ENCODE assay signal across 11 cellular contexts in the genomic region with DNA sequence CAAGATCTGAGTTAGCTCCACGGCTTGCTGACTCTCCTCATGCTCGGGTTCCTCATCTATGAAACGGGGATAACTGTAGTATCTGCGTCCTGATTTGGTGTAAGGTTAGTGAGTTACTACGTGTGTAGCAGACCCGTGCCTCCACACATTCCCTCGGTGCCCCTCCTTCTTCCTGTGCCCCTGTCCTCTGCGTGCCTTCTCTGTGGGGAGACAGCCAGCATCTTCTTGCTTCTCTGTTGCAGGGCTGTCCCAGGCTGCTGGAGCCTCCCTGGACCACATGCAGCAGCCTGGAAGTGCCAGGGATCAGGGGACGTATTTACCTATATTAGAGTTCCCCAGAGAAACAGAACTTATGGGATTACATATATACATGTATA.
DNase-seq lines count a peak whose midpoint lies in the region; ATAC-seq and TF ChIP-seq lines count a peak whose summit lies in the region.
"Had no signal": no experiment of that assay in that cellular context is flagged by ENCODE, and none has a peak within 500 bp of the region (broad histone marks: within the 10 kb centered on the region; RNA-seq: fewer than 3 reads in every experiment).

No MANE protein-coding gene starts in this region.

- H2AFZ ChIP-seq in DND-41 (ENCODE audit: low read depth, low read length), result peak overlapping the region; percentile 67

- no peaks in the 10 kb centered on the region for H3K36me3 ChIP-seq in BLaER1 treated with 17β-estradiol and CSF1 and Interleukin-3, amounts not matched to agents 10 nM and 100 nM
- H3K36me3 ChIP-seq in DND-41 (ENCODE audit: insufficient read depth, low read length), result no peaks in the 10 kb centered on the region
- H3K36me3 ChIP-seq in body of pancreas (replicated peaks in 1 of 2; ENCODE audit: insufficient read depth in 1 of 2, low read depth in 2 of 2), result no peaks in the 10 kb centered on the region
- H3K36me3 ChIP-seq in upper lobe of right lung, result no peaks in the 10 kb centered on the region

- no peaks in the 10 kb centered on the region for H3K9me3 Mint-ChIP-seq in activated T-helper 2 cell treated with anti-CD3 and anti-CD28 coated beads, Interferon-gamma antibody, Interleukin-2, Interleukin-4, amounts not matched to agents 10 μg/mL and 5 μg/mL and 100 μg/mL, durations not matched to agents 14 hours and 24 hours and 36 hours
- no peaks in the 10 kb centered on the region for H3K9me3 Mint-ChIP-seq in natural killer cell treated with Interleukin-12 subunit alpha and Interleukin-12 subunit beta and Interleukin-15 and Interleukin-18, amount 100 ng/mL, for 72 hours

- no peaks in the 10 kb centered on the region for H3K79me2 ChIP-seq in DND-41 (ENCODE audit: insufficient read depth, low read length)

- H3K9me3 ChIP-seq in BLaER1 treated with 17β-estradiol and CSF1 and Interleukin-3, amounts not matched to agents 10 nM and 100 nM (replicated peaks in 1 of 11), result peaks cover 0 to 4% (median 0%) of the 10 kb centered on the region in 11 experiments; a peak in 1 of 22 replicates
- H3K9me3 ChIP-seq in DND-41 (ENCODE audit: insufficient read depth, low read length, severe bottlenecking), result no peaks in the 10 kb centered on the region
- H3K9me3 ChIP-seq in body of pancreas, result no peaks in the 10 kb centered on the region
- no peaks in the 10 kb centered on the region for H3K9me3 ChIP-seq in upper lobe of right lung

- ATAC-seq in DND-41 (ENCODE audit: insufficient read depth, low read depth), result no peak
- no peak for ATAC-seq in natural killer cell treated with Interleukin-12 subunit alpha and Interleukin-12 subunit beta and Interleukin-15 and Interleukin-18, amount 100 ng/mL, for 72 hours
- ATAC-seq in body of pancreas, result no peak
- ATAC-seq in GM21619 (IDR thresholded peaks at IDR 0.05; ENCODE audit: unreplicated experiment), result no peak
- ATAC-seq in upper lobe of right lung, result no peak

- peaks cover 5% of the 10 kb centered on the region for H3K4me1 Mint-ChIP-seq in activated T-helper 2 cell treated with anti-CD3 and anti-CD28 coated beads, Interferon-gamma antibody, Interleukin-2, Interleukin-4, amounts not matched to agents 10 μg/mL and 5 μg/mL and 100 μg/mL, durations not matched to agents 14 hours and 24 hours and 36 hours (ENCODE audit: low read depth)
- H3K4me1 Mint-ChIP-seq in natural killer cell treated with Interleukin-12 subunit alpha and Interleukin-12 subunit beta and Interleukin-15 and Interleukin-18, amount 100 ng/mL, for 72 hours (ENCODE audit: low read depth in 2 of 2), result peaks cover 6% of the 10 kb centered on the region in 2 donors

- WGBS in body of pancreas, 2 donors, result 24 to 48% methylated on average over 9 of the region's 9 CpGs

- no peak for TF ChIP-seq CTCF in DND-41 (IDR thresholded peaks at IDR 0.05; ENCODE audit: borderline replicate concordance, extremely low read depth, low read length, poor library complexity, severe bottlenecking)
- no peak for TF ChIP-seq CTCF in body of pancreas (IDR thresholded peaks at IDR 0.05)
- no peak for TF ChIP-seq CTCF in upper lobe of right lung (IDR thresholded peaks at IDR 0.05)

- no peak overlapping the region for H3K4me3 ChIP-seq in BLaER1 treated with 17β-estradiol and CSF1 and Interleukin-3, amounts not matched to agents 10 nM and 100 nM
- H3K4me3 ChIP-seq in DND-41 (ENCODE audit: low read depth in 1 of 2, low read length in 2 of 2) (peak overlapping the region in 1 of 2 experiments; percentile 54; a peak in 2 of 4 replicates), body of pancreas (no peak overlapping the region), upper lobe of right lung (no peak overlapping the region)

- no peaks in the 10 kb centered on the region for H3K36me3 Mint-ChIP-seq in activated T-helper 2 cell treated with anti-CD3 and anti-CD28 coated beads, Interferon-gamma antibody, Interleukin-2, Interleukin-4, amounts not matched to agents 10 μg/mL and 5 μg/mL and 100 μg/mL, durations not matched to agents 14 hours and 24 hours and 36 hours (ENCODE audit: low read depth)
- H3K36me3 Mint-ChIP-seq in natural killer cell treated with Interleukin-12 subunit alpha and Interleukin-12 subunit beta and Interleukin-15 and Interleukin-18, amount 100 ng/mL, for 72 hours, result no peaks in the 10 kb centered on the region

- no peaks in the 10 kb centered on the region for H4K20me1 ChIP-seq in BLaER1 treated with 17β-estradiol and CSF1 and Interleukin-3, amounts not matched to agents 10 nM and 100 nM
- H4K20me1 ChIP-seq in DND-41 (ENCODE audit: insufficient read depth, low read length), result no peaks in the 10 kb centered on the region

- H3K27ac ChIP-seq in BLaER1 treated with 17β-estradiol and CSF1 and Interleukin-3, amounts not matched to agents 10 nM and 100 nM, result no peak overlapping the region
- H3K27ac ChIP-seq in DND-41 (ENCODE audit: low read length) (no peak overlapping the region), body of pancreas (no peak overlapping the region), upper lobe of right lung (no peak overlapping the region)

- TF ChIP-seq POLR2A in body of pancreas (IDR thresholded peaks at IDR 0.05), result no peak

- H3K4me2 ChIP-seq in BLaER1 treated with 17β-estradiol and CSF1 and Interleukin-3, amounts not matched to agents 10 nM and 100 nM, result peak overlapping the region in 9 of 11 experiments; percentile 60 to 84 (median 71); a peak in 13 of 22 replicates
- H3K4me2 ChIP-seq in DND-41 (ENCODE audit: insufficient read depth, low read length), result peak overlapping the region; percentile 76

- no peaks in the 10 kb centered on the region for H3K27me3 ChIP-seq in BLaER1 treated with 17β-estradiol and CSF1 and Interleukin-3, amounts not matched to agents 10 nM and 100 nM
- H3K27me3 ChIP-seq in DND-41 (ENCODE audit: insufficient read depth, low read length, poor library complexity) (peaks cover 5% of the 10 kb centered on the region), body of pancreas (peaks cover 0 to 5% of the 10 kb centered on the region in 2 donors), upper lobe of right lung (no peaks in the 10 kb centered on the region)

- peak; percentile 16 for DNase-seq in DND-41
- no peak for DNase-seq in activated T-helper 2 cell treated with anti-CD3 and anti-CD28 coated beads, Interferon-gamma antibody, Interleukin-2, Interleukin-4, amounts not matched to agents 10 μg/mL and 5 μg/mL and 100 μg/mL, durations not matched to agents 14 hours and 24 hours and 36 hours (ENCODE audit: low spot score)
- no peak for DNase-seq in natural killer cell treated with Interleukin-12 subunit alpha and Interleukin-12 subunit beta and Interleukin-15 and Interleukin-18, amount 100 ng/mL, for 72 hours (ENCODE audit: low spot score)
- DNase-seq in body of pancreas, result no peak
- DNase-seq in upper lobe of right lung, result no peak
- DNase-seq in activated CD8-positive, alpha-beta memory T cell treated with anti-CD3 and anti-CD28 coated beads, Interleukin-2, amount 50 U/mL, for 48 hours, result no peak
- DNase-seq: amniotic stem cell, COR-L47, NCI-H2107 had no signal

- peak overlapping the region; percentile 50 for H3K4me3 Mint-ChIP-seq in activated T-helper 2 cell treated with anti-CD3 and anti-CD28 coated beads, Interferon-gamma antibody, Interleukin-2, Interleukin-4, amounts not matched to agents 10 μg/mL and 5 μg/mL and 100 μg/mL, durations not matched to agents 14 hours and 24 hours and 36 hours (ENCODE audit: low read depth)
- H3K4me3 Mint-ChIP-seq in natural killer cell treated with Interleukin-12 subunit alpha and Interleukin-12 subunit beta and Interleukin-15 and Interleukin-18, amount 100 ng/mL, for 72 hours, result peak overlapping the region; percentile 68

- intact Hi-C loops in activated T-helper 2 cell treated with anti-CD3 and anti-CD28 coated beads, Interferon-gamma antibody, Interleukin-2, Interleukin-4, amounts not matched to agents 10 μg/mL and 5 μg/mL and 100 μg/mL, durations not matched to agents 14 hours and 24 hours and 36 hours (cut with micrococcal nuclease), result loop anchor here (10.0 kb wide), 1 partner anchor 488 kb away; no protein-coding TSS in a partner anchor
- intact Hi-C loops in body of pancreas (cut with DNase I) (no loop called here), upper lobe of right lung (cut with DNase I) (loop anchor here (5.0 kb wide), 1 partner anchor 341 kb away; no protein-coding TSS in a partner anchor)

- H3K27ac Mint-ChIP-seq in activated T-helper 2 cell treated with anti-CD3 and anti-CD28 coated beads, Interferon-gamma antibody, Interleukin-2, Interleukin-4, amounts not matched to agents 10 μg/mL and 5 μg/mL and 100 μg/mL, durations not matched to agents 14 hours and 24 hours and 36 hours, result no peak overlapping the region
- H3K27ac Mint-ChIP-seq in natural killer cell treated with Interleukin-12 subunit alpha and Interleukin-12 subunit beta and Interleukin-15 and Interleukin-18, amount 100 ng/mL, for 72 hours, result no peak overlapping the region

- peak overlapping the region in 2 of 11 experiments; percentile 68 to 71; a peak in 2 of 22 replicates for H3K9ac ChIP-seq in BLaER1 treated with 17β-estradiol and CSF1 and Interleukin-3, amounts not matched to agents 10 nM and 100 nM
- peak overlapping the region; percentile 48 for H3K9ac ChIP-seq in DND-41 (ENCODE audit: low read depth, low read length)

- H3K27me3 Mint-ChIP-seq in activated T-helper 2 cell treated with anti-CD3 and anti-CD28 coated beads, Interferon-gamma antibody, Interleukin-2, Interleukin-4, amounts not matched to agents 10 μg/mL and 5 μg/mL and 100 μg/mL, durations not matched to agents 14 hours and 24 hours and 36 hours (ENCODE audit: low read depth), result peaks cover 37% of the 10 kb centered on the region
- peaks cover 18 to 28% of the 10 kb centered on the region in 2 donors for H3K27me3 Mint-ChIP-seq in natural killer cell treated with Interleukin-12 subunit alpha and Interleukin-12 subunit beta and Interleukin-15 and Interleukin-18, amount 100 ng/mL, for 72 hours

- peaks cover 0 to 12% (median 5%) of the 10 kb centered on the region in 10 experiments; a peak in 10 of 20 replicates for H3K4me1 ChIP-seq in BLaER1 treated with 17β-estradiol and CSF1 and Interleukin-3, amounts not matched to agents 10 nM and 100 nM
- H3K4me1 ChIP-seq in DND-41 (ENCODE audit: insufficient read depth, low read length), result peaks cover 17% of the 10 kb centered on the region
- H3K4me1 ChIP-seq in body of pancreas, result peaks cover 16% of the 10 kb centered on the region
- peaks cover 7% of the 10 kb centered on the region for H3K4me1 ChIP-seq in upper lobe of right lung
